In genomic region chr10:110864662-110865140, GRCh38 we compare ENCODE assay signal across 8 cellular contexts. TPM values are rescaled to one million over a fixed set of nuclear protein-coding genes. Genes with fewer than 3 reads are reported as not detected.
DNase-seq lines count a peak whose midpoint lies in the region; ATAC-seq and TF ChIP-seq lines count a peak whose summit lies in the region.

No MANE protein-coding gene starts in this region.

- no peaks in the 10 kb centered on the region for H4K20me1 ChIP-seq in DOHH2 (ENCODE audit: control insufficient read depth, insufficient read depth, low read depth, low read length)

- H3K27ac ChIP-seq in DOHH2 (ENCODE audit: low read depth, low read length) (peak overlapping the region; percentile 93), gastroesophageal sphincter (peak overlapping the region; percentile 30 to 72 (median 54)), spleen (peak overlapping the region; percentile 61 to 100 (median 99))

- DNase-seq in activated CD4-positive, CD25-positive, alpha-beta regulatory T cell treated with anti-CD3 and anti-CD28 coated beads, Interleukin-2, amount 50 U/mL, for 16 hours (ENCODE audit: low read depth, low spot score), result peak; percentile 30
- DNase-seq in spleen, result no peak
- no peak for DNase-seq in NCI-H526 (lab: John Stamatoyannopoulos, UW)
- no peak for DNase-seq in foreskin fibroblast

- WGBS in gastroesophageal sphincter (ENCODE audit: low coverage in 1 of 2), 2 donors, result 40 to 45% methylated on average over 3 to 6 of the region's 6 CpGs
- WGBS in spleen, 5 donors, result 16 to 26% (median 23%) methylated on average over 6 of the region's 6 CpGs

- TF ChIP-seq POLR2A in gastroesophageal sphincter (IDR thresholded peaks at IDR 0.05) (no peak), spleen (IDR thresholded peaks at IDR 0.05) (no peak)

- no peak for TF ChIP-seq EP300 in gastroesophageal sphincter (IDR thresholded peaks at IDR 0.05)

- peak overlapping the region; percentile 52 for H3K4me3 ChIP-seq in DOHH2 (ENCODE audit: low read length)
- H3K4me3 ChIP-seq in gastroesophageal sphincter, result no peak overlapping the region
- H3K4me3 ChIP-seq in spleen, result peak overlapping the region in 1 of 8 donors; percentile 56
- no peak overlapping the region for H3K4me3 ChIP-seq in foreskin fibroblast (ENCODE audit: low read depth in 1 of 2, low read length in 2 of 2)

- H3K9me2 ChIP-seq in DOHH2 (replicated peaks; ENCODE audit: control insufficient read depth, low read length), result no peaks in the 10 kb centered on the region

- H3F3A ChIP-seq in DOHH2 (ENCODE audit: control insufficient read depth, insufficient read depth), result peaks cover 41% of the 10 kb centered on the region

- H3K27me3 ChIP-seq in DOHH2 (ENCODE audit: control insufficient read depth, low read length), result no peaks in the 10 kb centered on the region
- H3K27me3 ChIP-seq in gastroesophageal sphincter, result no peaks in the 10 kb centered on the region
- H3K27me3 ChIP-seq in spleen (replicated peaks in 1 of 7), result no peaks in the 10 kb centered on the region

- no peak for TF ChIP-seq CTCF in DOHH2 (IDR thresholded peaks at IDR 0.05; ENCODE audit: low read depth, low read length, poor library complexity, severe bottlenecking)
- no peak for TF ChIP-seq CTCF in gastroesophageal sphincter (IDR thresholded peaks at IDR 0.05)
- TF ChIP-seq CTCF in spleen (IDR thresholded peaks at IDR 0.05 in 8 of 11, conservative IDR thresholded peaks at IDR 0.05 in 3 of 11), result no peak
- TF ChIP-seq CTCF in foreskin fibroblast (IDR thresholded peaks at IDR 0.05; ENCODE audit: low read depth, low read length), result no peak

- H3K9me3 ChIP-seq in DOHH2 (ENCODE audit: control insufficient read depth, insufficient read depth, low read length) (no peaks in the 10 kb centered on the region), gastroesophageal sphincter (no peaks in the 10 kb centered on the region), spleen (no peaks in the 10 kb centered on the region)

- H3K4me1 ChIP-seq in DOHH2 (ENCODE audit: control insufficient read depth, low read length), result peaks cover 99% of the 10 kb centered on the region
- peaks cover 0 to 38% (median 6%) of the 10 kb centered on the region in 3 donors for H3K4me1 ChIP-seq in gastroesophageal sphincter
- peaks cover 85 to 100% (median 99%) of the 10 kb centered on the region in 6 donors for H3K4me1 ChIP-seq in spleen

- peak; percentile 53 for ATAC-seq in GM21360 (IDR thresholded peaks at IDR 0.05; ENCODE audit: unreplicated experiment)
- ATAC-seq in HG03565 (IDR thresholded peaks at IDR 0.05; ENCODE audit: unreplicated experiment), result peak; percentile 43
- ATAC-seq in gastroesophageal sphincter, result no peak

- no peaks in the 10 kb centered on the region for H3K79me2 ChIP-seq in DOHH2 (ENCODE audit: control insufficient read depth, low read length)

- intact Hi-C loops in spleen (cut with DNase I; ENCODE audit: low total_unique reads), result no loop called here

- H3K4me2 ChIP-seq in DOHH2 (ENCODE audit: low read length), result peak overlapping the region; percentile 74

- H3K36me3 ChIP-seq in DOHH2 (ENCODE audit: control insufficient read depth, low read length), result no peaks in the 10 kb centered on the region; the same call in 1 of the 2 replicates
- H3K36me3 ChIP-seq in gastroesophageal sphincter, result no peaks in the 10 kb centered on the region
- H3K36me3 ChIP-seq in spleen, result no peaks in the 10 kb centered on the region

RNA-seq across cellular contexts. Expression of gene PDCD4, which starts 7.0 kb away (rescaled TPM):
- total RNA-seq in gastroesophageal sphincter (10 to 100 TPM; 69.1 to 74.6 (median 72.2) TPM), spleen (100 to 1,000 TPM; 128 to 201 (median 146) TPM)
- polyA plus RNA-seq in spleen, result 100 to 1,000 TPM; 121 to 204 (median 176) TPM

RNA-seq across cellular contexts. Expression of gene BBIP1, which starts 54.3 kb away (rescaled TPM):
- total RNA-seq in gastroesophageal sphincter (10 to 100 TPM; 27.1 to 40.2 (median 28.7) TPM), spleen (10 to 100 TPM; 20.7 to 40.0 (median 34.4) TPM)
- polyA plus RNA-seq in spleen, result 10 to 100 TPM; 22.3 to 27.5 (median 22.5) TPM

RNA-seq across cellular contexts. Expression of gene SHOC2, which starts 54.7 kb away (rescaled TPM):
- 10 to 100 TPM; 50.5 to 66.0 (median 58.4) TPM for total RNA-seq in gastroesophageal sphincter
- total RNA-seq in spleen, result 10 to 100 TPM; 60.6 to 80.4 (median 72.2) TPM
- polyA plus RNA-seq in spleen, result 10 to 100 TPM; 17.6 to 24.5 (median 20.5) TPM
